In genomic region chr1:208184993-208185703, GRCh38 we compare ENCODE assay signal across 14 cellular contexts. TPM values are rescaled to one million over a fixed set of nuclear protein-coding genes. Genes with fewer than 3 reads are reported as not detected.
DNase-seq lines count a peak whose midpoint lies in the region; ATAC-seq and TF ChIP-seq lines count a peak whose summit lies in the region.
"Had no signal": no experiment of that assay in that cellular context is flagged by ENCODE, and none has a peak within 500 bp of the region (broad histone marks: within the 10 kb centered on the region; RNA-seq: fewer than 3 reads in every experiment).

No MANE protein-coding gene starts in this region.

- H3K4me2 ChIP-seq in hepatocyte, result peak overlapping the region; percentile 38
- H3K4me2 ChIP-seq in smooth muscle cell, result peak overlapping the region; percentile 78

- no peak for ATAC-seq in activated CD8-positive, alpha-beta memory T cell treated with anti-CD3 and anti-CD28 coated beads, Interleukin-2, amount 10 ng/mL, durations not matched to agents 7 days and 5 days
- ATAC-seq in WTC11, result no peak
- ATAC-seq: natural killer cell had no signal

- H3K9ac ChIP-seq in smooth muscle cell (ENCODE audit: low read depth), result peak overlapping the region; percentile 8

- no peak overlapping the region for H3K4me3 ChIP-seq in astrocyte of the spinal cord (ENCODE audit: low read depth, low read length)
- no peak overlapping the region for H3K4me3 ChIP-seq in hepatocyte
- H3K4me3 ChIP-seq in smooth muscle cell, result no peak overlapping the region

- no peak for TF ChIP-seq CTCF in HFFc6 (IDR thresholded peaks at IDR 0.05)
- TF ChIP-seq CTCF in astrocyte of the spinal cord (IDR thresholded peaks at IDR 0.05; ENCODE audit: low read depth, low read length), result no peak
- TF ChIP-seq CTCF in hepatocyte (IDR thresholded peaks at IDR 0.05; ENCODE audit: poor library complexity), result no peak
- no peak for TF ChIP-seq CTCF in smooth muscle cell (IDR thresholded peaks at IDR 0.05; ENCODE audit: borderline replicate concordance, insufficient read depth, poor library complexity, severe bottlenecking)
- TF ChIP-seq CTCF in WTC11 (IDR thresholded peaks at IDR 0.05), result no peak

- H3K27ac ChIP-seq in hepatocyte (peak overlapping the region; percentile 90), smooth muscle cell (ENCODE audit: low read depth) (peak overlapping the region; percentile 73)
- H3K27ac ChIP-seq: C4-2B had no signal

- H3K36me3 ChIP-seq in hepatocyte (replicated peaks; ENCODE audit: insufficient read depth, low read depth), result no peaks in the 10 kb centered on the region
- no peaks in the 10 kb centered on the region for H3K36me3 ChIP-seq in smooth muscle cell (ENCODE audit: low read depth)

- H3K4me1 ChIP-seq in hepatocyte (ENCODE audit: insufficient read depth), result peaks cover 73% of the 10 kb centered on the region
- H3K4me1 ChIP-seq in smooth muscle cell (ENCODE audit: low read depth), result peaks cover 37% of the 10 kb centered on the region

- H3K4me1 Mint-ChIP-seq in HFFc6 (ENCODE audit: low read depth) (peaks cover 92% of the 10 kb centered on the region), WTC11 (peaks cover 16% of the 10 kb centered on the region)
- peaks cover 25% of the 10 kb centered on the region for H3K4me1 Mint-ChIP-seq in activated CD8-positive, alpha-beta memory T cell treated with anti-CD3 and anti-CD28 coated beads, Interleukin-2, amount 10 ng/mL, durations not matched to agents 7 days and 5 days

- H3K9me3 Mint-ChIP-seq in HFFc6, result no peaks in the 10 kb centered on the region
- H3K9me3 Mint-ChIP-seq in activated CD8-positive, alpha-beta memory T cell treated with anti-CD3 and anti-CD28 coated beads, Interleukin-2, amount 10 ng/mL, durations not matched to agents 7 days and 5 days (ENCODE audit: low read depth), result no peaks in the 10 kb centered on the region
- H3K9me3 Mint-ChIP-seq in WTC11, result no peaks in the 10 kb centered on the region
- H3K9me3 Mint-ChIP-seq: natural killer cell had no signal

- peaks cover 9% of the 10 kb centered on the region; the same call in 1 of the 2 replicates for H3K36me3 Mint-ChIP-seq in HFFc6 (ENCODE audit: low read depth)
- no peaks in the 10 kb centered on the region for H3K36me3 Mint-ChIP-seq in activated CD8-positive, alpha-beta memory T cell treated with anti-CD3 and anti-CD28 coated beads, Interleukin-2, amount 10 ng/mL, durations not matched to agents 7 days and 5 days
- H3K36me3 Mint-ChIP-seq in WTC11, result no peaks in the 10 kb centered on the region
- H3K36me3 Mint-ChIP-seq: natural killer cell had no signal

- H3K9me3 ChIP-seq in hepatocyte (ENCODE audit: low read depth), result no peaks in the 10 kb centered on the region
- H3K9me3 ChIP-seq in smooth muscle cell (replicated peaks; ENCODE audit: low read depth), result no peaks in the 10 kb centered on the region
- H3K9me3 ChIP-seq: ascending aorta had no signal

- no peaks in the 10 kb centered on the region for H3K9me2 ChIP-seq in hepatocyte (replicated peaks; ENCODE audit: insufficient read depth)

- H3K27me3 ChIP-seq in hepatocyte, result no peaks in the 10 kb centered on the region
- H3K27me3 ChIP-seq in smooth muscle cell (ENCODE audit: low read depth), result no peaks in the 10 kb centered on the region
- H3K27me3 ChIP-seq: ascending aorta had no signal

- POLR2A ChIA-PET in WTC11 (lab: Charles Lee), result no interaction called here

- no peaks in the 10 kb centered on the region for H3F3A ChIP-seq in smooth muscle cell (ENCODE audit: low read depth)

- H3K27ac Mint-ChIP-seq in HFFc6, result peak overlapping the region; percentile 93
- H3K27ac Mint-ChIP-seq in activated CD8-positive, alpha-beta memory T cell treated with anti-CD3 and anti-CD28 coated beads, Interleukin-2, amount 10 ng/mL, durations not matched to agents 7 days and 5 days, result no peak overlapping the region
- H3K27ac Mint-ChIP-seq in WTC11, result no peak overlapping the region
- H3K27ac Mint-ChIP-seq: natural killer cell had no signal

- H2AFZ ChIP-seq in hepatocyte (no peak overlapping the region), smooth muscle cell (ENCODE audit: low read depth) (no peak overlapping the region)

- DNase-seq in HFFc6, result peak; percentile 71
- peak; percentile 72 for DNase-seq in astrocyte of the spinal cord (ENCODE audit: low read depth, low spot score)
- no peak for DNase-seq in hepatocyte (ENCODE audit: low spot score)
- DNase-seq in smooth muscle cell (lab: John Stamatoyannopoulos, UW; ENCODE audit: unreplicated experiment), result no peak
- no peak for DNase-seq in activated CD8-positive, alpha-beta memory T cell treated with anti-CD3 and anti-CD28 coated beads, Interleukin-2, amount 10 ng/mL, durations not matched to agents 7 days and 5 days
- no peak for DNase-seq in NCI-H128 (lab: John Stamatoyannopoulos, UW; ENCODE audit: unreplicated experiment)
- DNase-seq in NCI-H1417 treated with DMSO at 0.1 percent for 48 hours (lab: John Stamatoyannopoulos, UW), result no peak
- no peak for DNase-seq in WTC11 (ENCODE audit: low spot score)
- DNase-seq: MV-4-11; natural killer cell; SHP77; stimulated activated CD8-positive, alpha-beta memory T cell treated with anti-CD3 and anti-CD28 coated beads, Interleukin-4, amount 100 ng/mL, for 48 hours had no signal

- CTCF ChIA-PET in activated CD8-positive, alpha-beta memory T cell treated with anti-CD3 and anti-CD28 coated beads, Interleukin-2, amount 10 ng/mL, durations not matched to agents 7 days and 5 days (lab: Charles Lee), result interaction anchor here (0.7 kb wide), 1 partner anchor 163 kb away, joined by 3 read pairs; no protein-coding TSS in a partner anchor
- CTCF ChIA-PET in WTC11 (lab: Charles Lee), result interaction anchor here (0.6 to 2.0 kb wide), 5 partner anchors 53 to 361 kb away, joined by 3 to 6 read pairs (median 5); partner anchors contain the start of gene PLXNA2

- 77% methylated on average over 5 of the region's 5 CpGs for WGBS in hepatocyte (ENCODE audit: low lambda C conversion rate, missing lambda C conversion rate)
- WGBS in smooth muscle cell (ENCODE audit: low lambda C conversion rate), result 52% methylated on average over 5 of the region's 5 CpGs

- in situ Hi-C loops in astrocyte of the spinal cord (cut with HindIII; ENCODE audit: low sequenced_read_pairs), result no loop called here

- H4K20me1 ChIP-seq in hepatocyte (ENCODE audit: insufficient read depth, poor library complexity, severe bottlenecking), result no peaks in the 10 kb centered on the region
- H4K20me1 ChIP-seq in smooth muscle cell (ENCODE audit: low read depth), result no peaks in the 10 kb centered on the region

- H3K4me3 Mint-ChIP-seq in HFFc6, result peak overlapping the region; percentile 71
- no peak overlapping the region for H3K4me3 Mint-ChIP-seq in activated CD8-positive, alpha-beta memory T cell treated with anti-CD3 and anti-CD28 coated beads, Interleukin-2, amount 10 ng/mL, durations not matched to agents 7 days and 5 days
- no peak overlapping the region for H3K4me3 Mint-ChIP-seq in WTC11
- H3K4me3 Mint-ChIP-seq: natural killer cell had no signal

- no peaks in the 10 kb centered on the region for H3K79me2 ChIP-seq in hepatocyte
- H3K79me2 ChIP-seq in smooth muscle cell (ENCODE audit: low read depth), result no peaks in the 10 kb centered on the region

- H3K27me3 Mint-ChIP-seq in HFFc6 (ENCODE audit: insufficient read depth), result no peaks in the 10 kb centered on the region
- peaks cover 28% of the 10 kb centered on the region for H3K27me3 Mint-ChIP-seq in activated CD8-positive, alpha-beta memory T cell treated with anti-CD3 and anti-CD28 coated beads, Interleukin-2, amount 10 ng/mL, durations not matched to agents 7 days and 5 days
- H3K27me3 Mint-ChIP-seq in WTC11 (ENCODE audit: low read depth), result no peaks in the 10 kb centered on the region

TF ChIP-seq in WTC11, 78 proteins besides CTCF, POLR2A, EP300 and RAD21 (continues in another document):
- no peak for TF ChIP-seq E2F5 (CRISPR knock-in tag; IDR thresholded peaks at IDR 0.05)
- TF ChIP-seq CREM (CRISPR knock-in tag; IDR thresholded peaks at IDR 0.05), result no peak
- TF ChIP-seq E2F4 (CRISPR knock-in tag; IDR thresholded peaks at IDR 0.05; ENCODE audit: borderline replicate concordance, low read depth), result no peak
- no peak for TF ChIP-seq KAT7 (CRISPR knock-in tag; IDR thresholded peaks at IDR 0.05; ENCODE audit: borderline replicate concordance)
- no peak for TF ChIP-seq CBFB (CRISPR knock-in tag; IDR thresholded peaks at IDR 0.05; ENCODE audit: low read depth)
- no peak for TF ChIP-seq FOXP1 (CRISPR knock-in tag; IDR thresholded peaks at IDR 0.05; ENCODE audit: borderline replicate concordance)
- TF ChIP-seq ESRRA (CRISPR knock-in tag; IDR thresholded peaks at IDR 0.05; ENCODE audit: borderline replicate concordance), result no peak
- no peak for TF ChIP-seq E2F1 (CRISPR knock-in tag; IDR thresholded peaks at IDR 0.05)

RNA-seq across cellular contexts. Expression of gene PLXNA2, which starts 59.0 kb away (rescaled TPM):
- total RNA-seq in HFFc6 (2021; fragmentation: NEBNext Ultra II Directional; extraction: Animal tissue kit (Norgen Biotek cat#: 25700)), result 10 to 100 TPM; 20.9 to 29.9 (median 28.1) TPM
- 8.3 and 9.8 TPM in 2 replicates for total RNA-seq in hepatocyte
- 13.1 and 16.4 TPM in 2 replicates for polyA plus RNA-seq in hepatocyte
- 8.2 and 12.0 TPM in 2 replicates for total RNA-seq in smooth muscle cell
- polyA plus RNA-seq in smooth muscle cell, result 8.7 and 15.7 TPM in 2 replicates
- under 1 TPM; 0.15 to 0.26 TPM for total RNA-seq in activated CD8-positive, alpha-beta memory T cell treated with anti-CD3 and anti-CD28 coated beads, Interleukin-2, amount 10 ng/mL, durations not matched to agents 7 days and 5 days
- total RNA-seq in WTC11 (2021), result 2.4 to 4.2 TPM (median 3.5 TPM) in 3 replicates

Comparison
In these comparisons a context has a peak if more than half of its experiments do, and no peak if none do; other contexts are left out.
1. DNase-seq: peak in HFFc6 (single experiment) and astrocyte of the spinal cord (single experiment); none in hepatocyte (single experiment), smooth muscle cell (single experiment), activated CD8-positive, alpha-beta memory T cell treated with anti-CD3 and anti-CD28 coated beads, Interleukin-2, amount 10 ng/mL, durations not matched to agents 7 days and 5 days (single experiment), NCI-H128 (single experiment), NCI-H1417 treated with DMSO at 0.1 percent for 48 hours (single experiment) and WTC11 (single experiment).